In genomic region chr17:81540676-81541027, GRCh38 we compare ENCODE assay signal across 29 cellular contexts. TPM values are rescaled to one million over a fixed set of nuclear protein-coding genes. Genes with fewer than 3 reads are reported as not detected.
"Had no signal": no experiment of that assay in that cellular context is flagged by ENCODE, and none has a peak within 500 bp of the region (broad histone marks: within the 10 kb centered on the region; RNA-seq: fewer than 3 reads in every experiment).

No MANE protein-coding gene starts in this region.

- H2AFZ ChIP-seq: hepatocyte had no signal

- H3K9me3 ChIP-seq: heart right ventricle, lower lobe of right lung, mucosa of descending colon, ovary, right atrium auricular region, suprapubic skin, thoracic aorta, tibial artery, vagina had no signal

- H3K79me2 ChIP-seq: hepatocyte had no signal

- H3K27ac ChIP-seq: heart right ventricle, hepatocyte, lower lobe of right lung, ovary, right atrium auricular region, skin epidermis, suprapubic skin, thoracic aorta, tibial artery, vagina had no signal

- ATAC-seq: heart right ventricle; left cardiac atrium; left lobe of liver; lower lobe of right lung; mucosa of descending colon; naive thymus-derived CD4-positive, alpha-beta T cell; natural killer cell treated with Interleukin-12 subunit alpha and Interleukin-12 subunit beta and Interleukin-15 and Interleukin-18, amount 100 ng/mL, for 72 hours; sciatic nerve had no signal

- H3K4me3 ChIP-seq: heart right ventricle, hepatocyte, lower lobe of right lung, mucosa of descending colon, ovary, right atrium auricular region, skin epidermis, suprapubic skin, thoracic aorta, tibial artery, vagina had no signal

- H3K27me3 ChIP-seq: ovary, vagina had no signal

- H3K36me3 ChIP-seq: ovary had no signal

- H3K4me2 ChIP-seq: hepatocyte had no signal

- DNase-seq: islet precursor cell; kidney glomerular epithelial cell; lower lobe of right lung; mammary epithelial cell; mesendoderm; midbrain; mucosa of descending colon; naive thymus-derived CD4-positive, alpha-beta T cell; nucleus accumbens; ovary; stimulated activated CD4-positive, alpha-beta T cell treated with anti-CD3 and anti-CD28 coated beads, Interleukin-12 subunit alpha, Interleukin-12 subunit beta, amount 100 ng/mL, for 4 hours; stimulated activated CD4-positive, alpha-beta T cell treated with anti-CD3 and anti-CD28 coated beads, Interleukin-15, amount 100 ng/mL, for 24 hours; stimulated activated CD4-positive, alpha-beta T cell treated with anti-CD3 and anti-CD28 coated beads, Interleukin-2, amount 100 ng/mL, for 24 hours; stimulated activated CD4-positive, alpha-beta T cell treated with anti-CD3 and anti-CD28 coated beads, Interleukin-4, amount 100 ng/mL, for 1 hour; stimulated activated naive CD4-positive, alpha-beta T cell; tibial artery; trophoblast cell had no signal

RNA-seq across cellular contexts. Expression of gene FSCN2, which starts 12.5 kb away (rescaled TPM):
- polyA plus RNA-seq: liver; naive thymus-derived CD4-positive, alpha-beta T cell had no signal
